In the genomic region with DNA sequence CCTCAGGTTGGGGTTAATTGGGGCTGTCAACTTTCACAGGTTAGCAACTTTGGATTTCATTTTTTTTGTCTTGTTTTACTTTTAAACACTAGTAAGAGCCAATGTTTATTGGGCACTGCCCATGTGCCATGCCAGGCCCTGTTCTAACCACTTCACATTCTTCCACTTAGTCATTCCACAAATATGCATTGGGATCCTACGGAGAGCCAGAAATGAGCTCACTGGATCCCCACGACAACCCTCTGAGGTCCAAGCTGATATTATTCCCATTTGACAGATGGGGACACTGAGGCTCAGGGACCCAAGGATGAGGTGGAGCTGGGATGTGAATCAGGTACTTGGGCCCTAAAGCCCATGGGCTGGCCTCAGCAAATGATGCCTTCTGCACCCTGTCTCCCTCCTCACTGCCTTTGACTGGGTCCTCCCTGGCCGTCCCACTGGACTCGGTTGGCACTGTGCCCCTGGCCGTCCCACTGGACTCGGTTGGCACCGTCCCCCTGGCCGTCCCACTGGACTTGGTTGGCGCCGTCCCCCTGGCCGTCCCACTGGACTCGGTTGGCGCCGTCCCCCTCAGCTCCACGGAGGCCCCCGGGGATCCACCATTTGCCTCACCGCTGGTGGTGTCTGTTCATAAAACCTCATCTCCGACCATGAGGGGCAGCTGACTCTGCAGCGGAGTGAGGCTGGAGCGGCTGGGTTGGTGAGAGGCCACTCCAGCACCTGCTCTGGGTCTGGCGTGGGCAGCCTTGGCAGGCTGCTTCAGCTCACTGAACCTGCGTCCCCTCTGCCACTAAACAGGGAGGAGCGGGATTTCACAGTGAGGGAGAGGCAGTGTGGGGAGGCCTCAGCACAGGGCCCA, we compare ENCODE assay signal across 13 cellular contexts. TPM values are rescaled to one million over a fixed set of nuclear protein-coding genes. Genes with fewer than 3 reads are reported as not detected.
A peak's percentile ranks its signal among the peaks of the same experiment; 100 is the strongest.
DNase-seq lines count a peak whose midpoint lies in the region; TF ChIP-seq lines count a peak whose summit lies in the region.
"Had no signal": no experiment of that assay in that cellular context is flagged by ENCODE, and none has a peak within 500 bp of the region (broad histone marks: within the 10 kb centered on the region; RNA-seq: fewer than 3 reads in every experiment).

No MANE protein-coding gene starts in this region.

- POLR2A ChIA-PET in A673 (lab: Charles Lee; ENCODE audit: low non-redundant PET), result interaction anchor here (0.5 kb wide), 1 partner anchor 493 kb away, joined by 3 read pairs; no protein-coding TSS in a partner anchor

- H3K4me3 ChIP-seq in mesenchymal stem cell (ENCODE audit: insufficient read depth in 1 of 2, low read depth in 1 of 2, low read length in 2 of 2) (no peak overlapping the region), A673 (ENCODE audit: low read depth, low read length, poor library complexity, severe bottlenecking) (no peak overlapping the region)

- no peak overlapping the region for H2BK5ac ChIP-seq in mesenchymal stem cell (ENCODE audit: low read depth, low read length, poor library complexity, severe bottlenecking)

- no peak overlapping the region for H2AFZ ChIP-seq in mesenchymal stem cell (ENCODE audit: low read depth, low read length)

- no peak overlapping the region for H3K9ac ChIP-seq in mesenchymal stem cell (ENCODE audit: low read length)

- no peak overlapping the region for H3K23ac ChIP-seq in mesenchymal stem cell (ENCODE audit: low read length in 2 of 2)

- no peak overlapping the region for H3K4me3 Mint-ChIP-seq in chondrocyte (ENCODE audit: unreplicated experiment)
- H3K4me3 Mint-ChIP-seq: central memory CD8-positive, alpha-beta T cell; stimulated activated memory B cell treated with anti-CD40 and anti-IgM and Interleukin-4, amounts not matched to agents 10 μg/mL and 1 μg/mL and 100 μg/mL, for 72 hours had no signal

- no peak overlapping the region for H3K4ac ChIP-seq in mesenchymal stem cell (ENCODE audit: low read depth in 1 of 2, low read length in 2 of 2)

- no peaks in the 10 kb centered on the region for H3K36me3 Mint-ChIP-seq in chondrocyte (ENCODE audit: low read depth)
- H3K36me3 Mint-ChIP-seq: stimulated activated memory B cell treated with anti-CD40 and anti-IgM and Interleukin-4, amounts not matched to agents 10 μg/mL and 1 μg/mL and 100 μg/mL, for 72 hours had no signal

- no peak overlapping the region for H3K27ac ChIP-seq in mesenchymal stem cell (ENCODE audit: low read length, poor library complexity, severe bottlenecking)
- H3K27ac ChIP-seq in A673 (ENCODE audit: low read depth, low read length, poor library complexity, severe bottlenecking), result no peak overlapping the region

- CTCF ChIA-PET in A673 (lab: Charles Lee), result no interaction called here

- H3K4me1 ChIP-seq in mesenchymal stem cell (ENCODE audit: control insufficient read depth, insufficient read depth, low read depth, low read length) (peaks cover 42% of the 10 kb centered on the region), A673 (ENCODE audit: insufficient read depth, low read length, poor library complexity, severe bottlenecking) (peaks cover 14% of the 10 kb centered on the region)

- no peak overlapping the region for H2BK15ac ChIP-seq in mesenchymal stem cell (ENCODE audit: low read depth, poor library complexity, severe bottlenecking)

- no peaks in the 10 kb centered on the region for H3K27me3 ChIP-seq in mesenchymal stem cell (ENCODE audit: control insufficient read depth in 1 of 2, insufficient read depth in 1 of 2, low read length in 2 of 2)
- H3K27me3 ChIP-seq in A673 (replicated peaks; ENCODE audit: insufficient read depth, low read depth, low read length, poor library complexity), result no peaks in the 10 kb centered on the region

- peaks cover 1% of the 10 kb centered on the region for H3K79me1 ChIP-seq in mesenchymal stem cell (replicated peaks; ENCODE audit: low read length, poor library complexity, severe bottlenecking)

- intact Hi-C loops in A673 (cut with micrococcal nuclease; ENCODE audit: unreplicated experiment), result no loop called here

- H2BK12ac ChIP-seq in mesenchymal stem cell (ENCODE audit: low read length in 2 of 2), result no peak overlapping the region

- H3K27me3 Mint-ChIP-seq in chondrocyte (ENCODE audit: low read depth), result no peaks in the 10 kb centered on the region

- H3K27ac Mint-ChIP-seq in chondrocyte (ENCODE audit: unreplicated experiment), result peak overlapping the region; percentile 85
- H3K27ac Mint-ChIP-seq: stimulated activated memory B cell treated with anti-CD40 and anti-IgM and Interleukin-4, amounts not matched to agents 10 μg/mL and 1 μg/mL and 100 μg/mL, for 72 hours had no signal

- H3K14ac ChIP-seq in mesenchymal stem cell (ENCODE audit: low read length in 2 of 2), result peak overlapping the region in 1 of 2 experiments; percentile 56

- 82% methylated on average over 23 of the region's 23 CpGs for WGBS in mesenchymal stem cell

- no peak overlapping the region for H2BK120ac ChIP-seq in mesenchymal stem cell (ENCODE audit: low read depth, low read length)

- H4K8ac ChIP-seq in mesenchymal stem cell (ENCODE audit: low read length), result no peak overlapping the region

- no peak overlapping the region for H3K4me2 ChIP-seq in mesenchymal stem cell (ENCODE audit: low read length, poor library complexity, severe bottlenecking)

- H3K9me3 ChIP-seq in mesenchymal stem cell (ENCODE audit: control insufficient read depth, low read length) (no peaks in the 10 kb centered on the region), A673 (ENCODE audit: low read depth, low read length, poor library complexity, severe bottlenecking) (no peaks in the 10 kb centered on the region)

- BruUV-seq in A673 (replicated peaks; lab: Mats Ljungman, UMichigan), result no TSS peak

- peak; percentile 93 for DNase-seq in ACHN
- DNase-seq in LoVo (ENCODE audit: low spot score), result peak; percentile 21
- no peak for DNase-seq in chondrocyte (ENCODE audit: low spot score)
- DNase-seq in mesenchymal stem cell, result peak; percentile 52
- no peak for DNase-seq in A673 (ENCODE audit: low spot score)
- no peak for DNase-seq in T1000 (lab: John Stamatoyannopoulos, UW)
- DNase-seq in GOT3 (lab: John Stamatoyannopoulos, UW), result no peak
- no peak for DNase-seq in NCI-H146 treated with DMSO at 0.1 percent for 48 hours (lab: John Stamatoyannopoulos, UW; ENCODE audit: unreplicated experiment)
- DNase-seq: NCI-H345; stimulated activated CD4-positive, alpha-beta T cell treated with anti-CD3 and anti-CD28 coated beads, Interleukin-15, amount 100 ng/mL, for 24 hours; T-helper 1 cell had no signal

- no peaks in the 10 kb centered on the region for H3K9me3 Mint-ChIP-seq in chondrocyte (ENCODE audit: low read depth)
- H3K9me3 Mint-ChIP-seq: central memory CD8-positive, alpha-beta T cell; stimulated activated memory B cell treated with anti-CD40 and anti-IgM and Interleukin-4, amounts not matched to agents 10 μg/mL and 1 μg/mL and 100 μg/mL, for 72 hours had no signal

- peaks cover 78% of the 10 kb centered on the region for H3K4me1 Mint-ChIP-seq in chondrocyte (ENCODE audit: low read depth)

- no peak overlapping the region for H4K91ac ChIP-seq in mesenchymal stem cell (ENCODE audit: low read length)

- H3K36me3 ChIP-seq in mesenchymal stem cell (ENCODE audit: control insufficient read depth in 1 of 2, insufficient read depth in 2 of 2, low read depth in 1 of 2, low read length in 2 of 2) (no peaks in the 10 kb centered on the region), A673 (ENCODE audit: insufficient read depth, low read length, poor library complexity, severe bottlenecking) (no peaks in the 10 kb centered on the region)

- no peak overlapping the region for H2AK5ac ChIP-seq in mesenchymal stem cell (ENCODE audit: low read length, severe bottlenecking)

- TF ChIP-seq CTCF in chondrocyte (IDR thresholded peaks at IDR 0.05), result no peak
- no peak for TF ChIP-seq CTCF in A673 (conservative IDR thresholded peaks at IDR 0.05; ENCODE audit: low read depth, low read length)

- H3K18ac ChIP-seq in mesenchymal stem cell (ENCODE audit: low read depth in 1 of 2, low read length in 2 of 2), result no peak overlapping the region

- in situ Hi-C loops in ACHN (cut with HindIII; ENCODE audit: low pct_ligation_motif_present, low pct_unique_long_range_greater_than_20kb, low sequenced_read_pairs), result no loop called here

RNA-seq across cellular contexts. Expression of a gene that starts 4.8 kb away (rescaled TPM):
- total RNA-seq in chondrocyte, result 151 to 298 TPM (median 163 TPM) in 3 replicates
- polyA plus RNA-seq in mesenchymal stem cell (2013, experiment 1 of 2), result 6.5 TPM
- polyA plus RNA-seq in mesenchymal stem cell (2013, experiment 2 of 2), result 5.8 TPM
- total RNA-seq in A673 (2021), result 9.7 and 10.4 TPM in 2 replicates

Comparison
In these comparisons a context has a peak if more than half of its experiments do, and no peak if none do; other contexts are left out.
1. DNase-seq: peak in ACHN (single experiment), LoVo (single experiment) and mesenchymal stem cell (single experiment); none in chondrocyte (single experiment), A673 (single experiment), T1000 (single experiment), GOT3 (single experiment) and NCI-H146 treated with DMSO at 0.1 percent for 48 hours (single experiment).
2. RNA of a gene that starts 4.8 kb away (total RNA-seq): 151 to 298 TPM in chondrocyte; 9.7 to 10.4 TPM in A673; every median in the first group is over 10 times any median in the second.